8 cellular contexts compared by ENCODE assay signal in genomic region chr19:49877879-49878743, GRCh38. TPM values are rescaled to one million over a fixed set of nuclear protein-coding genes. Genes with fewer than 3 reads are reported as not detected.
DNase-seq lines count a peak whose midpoint lies in the region; ATAC-seq and TF ChIP-seq lines count a peak whose summit lies in the region.

No MANE protein-coding gene starts in this region.

- CTCF ChIA-PET in BJ (lab: Yijun Ruan, JAX) = no interaction called here

- ATAC-seq in HG03354 (IDR thresholded peaks at IDR 0.05; ENCODE audit: poor library complexity, severe bottlenecking, unreplicated experiment) = peak; percentile 47

- intact Hi-C loops in colonic mucosa (cut with DNase I) = no loop called here

- peaks cover 4% of the 10 kb centered on the region for H3K4me1 ChIP-seq in colonic mucosa

- TF ChIP-seq POLR2A in GM19193 (IDR thresholded peaks at IDR 0.05; ENCODE audit: extremely low read depth, insufficient read depth, insufficient read length) = peak; percentile 34

- H3K36me3 ChIP-seq in BJ (ENCODE audit: control insufficient read depth, insufficient read depth, low read length) (peaks cover 27% of the 10 kb centered on the region), colonic mucosa (peaks cover 12% of the 10 kb centered on the region)

- TF ChIP-seq CTCF in BJ (IDR thresholded peaks at IDR 0.05; ENCODE audit: insufficient read depth, low read depth, low read length) (no peak), colonic mucosa (IDR thresholded peaks at IDR 0.05) (no peak)

- peak overlapping the region; percentile 97 for H3K27ac ChIP-seq in colonic mucosa

- POLR2A ChIA-PET in BJ (lab: Charles Lee) = interaction anchor here (1.0 kb wide), 1 partner anchor 50 kb away, joined by 3 read pairs; no protein-coding TSS in a partner anchor

- H3K27me3 ChIP-seq in BJ (ENCODE audit: control insufficient read depth, insufficient read depth, low read length) (no peaks in the 10 kb centered on the region), colonic mucosa (no peaks in the 10 kb centered on the region)

- no peaks in the 10 kb centered on the region for H3K9me3 ChIP-seq in colonic mucosa

- DNase-seq in BJ (ENCODE audit: low read depth) = peak; percentile 72
- peak; percentile 95 for DNase-seq in NCI-H446 treated with DMSO at 0.1 percent for 48 hours (lab: John Stamatoyannopoulos, UW)
- peak; percentile 94 for DNase-seq in activated CD4-positive, alpha-beta T cell treated with anti-CD3 and anti-CD28 coated beads for 1 hour
- peak; percentile 99 for DNase-seq in colonic mucosa
- peak; percentile 99 for DNase-seq in left kidney (ENCODE audit: low read depth, low spot score)
- DNase-seq in stimulated activated CD4-positive, alpha-beta T cell treated with anti-CD3 and anti-CD28 coated beads, Interleukin-2, amount 100 ng/mL, for 24 hours = peak; percentile 99

- peak overlapping the region; percentile 75 to 99 for H3K9ac ChIP-seq in colonic mucosa (ENCODE audit: low read depth in 2 of 2, low read length in 2 of 2)

- H3K4me3 ChIP-seq in BJ (ENCODE audit: low read depth, low read length) = peak overlapping the region; percentile 83
- peak overlapping the region; percentile 81 for H3K4me3 ChIP-seq in colonic mucosa

RNA-seq across cellular contexts. Expression of gene TBC1D17, which starts 0.6 kb away (rescaled TPM):
- polyA plus RNA-seq in BJ (2011; rRNA removed) = 17.6 and 26.7 TPM in 2 replicates
- 20.6 and 23.7 TPM in 2 replicates for polyA minus RNA-seq in BJ (2011; rRNA and poly(A)+ RNA removed)
- total RNA-seq in colonic mucosa = 10 to 100 TPM; 29.4 to 33.7 TPM

RNA-seq across cellular contexts. Expression of gene AKT1S1, which starts 1.0 kb away (rescaled TPM):
- 40.5 and 42.0 TPM in 2 replicates for polyA plus RNA-seq in BJ (2011; rRNA removed)
- polyA minus RNA-seq in BJ (2011; rRNA and poly(A)+ RNA removed) = 17.5 and 21.6 TPM in 2 replicates
- total RNA-seq in colonic mucosa = 10 to 100 TPM; 32.7 to 74.9 TPM

RNA-seq across cellular contexts. Expression of gene PNKP, which starts 10.7 kb away (rescaled TPM):
- 14.6 and 28.9 TPM in 2 replicates for polyA plus RNA-seq in BJ (2011; rRNA removed)
- polyA minus RNA-seq in BJ (2011; rRNA and poly(A)+ RNA removed) = 14.1 and 19.1 TPM in 2 replicates
- 100 to 1,000 TPM in 1 of 2 donors, 10 to 100 TPM in 1; 53.7 to 137 TPM for total RNA-seq in colonic mucosa

RNA-seq across cellular contexts. Expression of gene IL4I1, which starts 18.6 kb away (rescaled TPM):
- 0.12 and 0.32 TPM in 2 replicates for polyA plus RNA-seq in BJ (2011; rRNA removed)
- not detected in 2 replicates for polyA minus RNA-seq in BJ (2011; rRNA and poly(A)+ RNA removed)
- 1 to 10 TPM; 1.0 to 2.4 TPM for total RNA-seq in colonic mucosa

RNA-seq across cellular contexts. Expression of gene PTOV1, which starts 27.2 kb away (rescaled TPM):
- 30.7 and 67.6 TPM in 2 replicates for polyA plus RNA-seq in BJ (2011; rRNA removed)
- 72.9 and 94.6 TPM in 2 replicates for polyA minus RNA-seq in BJ (2011; rRNA and poly(A)+ RNA removed)
- 100 to 1,000 TPM; 109 to 128 TPM for total RNA-seq in colonic mucosa

Comparison
In these comparisons a context has a peak if more than half of its experiments do, and no peak if none do; other contexts are left out.
1. Peak in every context shown above with its lines: DNase-seq, ATAC-seq, H3K4me3 ChIP-seq and H3K27ac ChIP-seq.